8 cellular contexts compared by ENCODE assay signal in genomic region chr1:145155873-145156272, GRCh38.
DNase-seq lines count a peak whose midpoint lies in the region; ATAC-seq and TF ChIP-seq lines count a peak whose summit lies in the region.
"Not testable (repeated sequence)": the region's sequence is repeated elsewhere in the genome, so short reads cannot be mapped to it uniquely, and the experiment has no call there.

No MANE protein-coding gene starts in this region.

- intact Hi-C loops in right lobe of liver (cut with DNase I); aorta (cut with DNase I): not testable (repeated sequence)

- H3K9me3 Mint-ChIP-seq in osteocyte (ENCODE audit: unreplicated experiment): not testable (repeated sequence)

- H3K27me3 ChIP-seq in iPS DF 6.9 (ENCODE audit: control insufficient read depth, insufficient read depth, low read length); right lobe of liver; aorta (ENCODE audit: control insufficient read depth in 1 of 2, insufficient read depth in 2 of 2, low read length in 1 of 2): not testable (repeated sequence)

- not testable (repeated sequence) for H3K27me3 Mint-ChIP-seq in osteocyte (ENCODE audit: unreplicated experiment)

- not testable (repeated sequence) for H3K9me3 ChIP-seq in iPS DF 6.9 (ENCODE audit: control insufficient read depth, insufficient read depth, low read length); right lobe of liver; aorta (ENCODE audit: control insufficient read depth, low read length)

- H3K4me3 Mint-ChIP-seq in osteocyte (ENCODE audit: unreplicated experiment): not testable (repeated sequence)

- H3K4me1 ChIP-seq in iPS DF 6.9 (ENCODE audit: control insufficient read depth, insufficient read depth, low read length); right lobe of liver; aorta (ENCODE audit: control insufficient read depth in 1 of 2, insufficient read depth in 2 of 2, low read length in 2 of 2): not testable (repeated sequence)

- ATAC-seq in SK-N-SH treated with all-trans-retinoic acid at 6 μM for 48 hours (0 out of 3 replicates have a peak, but pooled peaks have one; percentile 1), right lobe of liver (peak in 2 of 4 donors; percentile 27 to 37), aorta (ENCODE audit: low FRiP score) (peak; percentile 57)

- not testable (repeated sequence) for TF ChIP-seq POLR2A in right lobe of liver (IDR thresholded peaks at IDR 0.05)

- not testable (repeated sequence) for H3K27ac ChIP-seq in iPS DF 6.9 (ENCODE audit: low read length); right lobe of liver; aorta (ENCODE audit: low read depth in 1 of 2, low read length in 2 of 2)

- peak overlapping the region; percentile 53; the same call in 1 of the 2 replicates for H3K4me3 ChIP-seq in iPS DF 6.9 (ENCODE audit: low read length)
- not testable (repeated sequence) for H3K4me3 ChIP-seq in right lobe of liver; aorta (ENCODE audit: low read length in 2 of 2)

- H3K36me3 ChIP-seq in iPS DF 6.9 (ENCODE audit: control insufficient read depth, insufficient read depth, low read length); right lobe of liver; aorta (ENCODE audit: control insufficient read depth in 1 of 2, insufficient read depth in 2 of 2, low read length in 1 of 2): not testable (repeated sequence)

- H3K27ac Mint-ChIP-seq in osteocyte (ENCODE audit: unreplicated experiment): not testable (repeated sequence)

- DNase-seq in G401 (ENCODE audit: low spot score) (peak; percentile 2), NCI-H226 (peak; percentile 0), ecto neural progenitor cell (ENCODE audit: low spot score) (peak; percentile 38), right lobe of liver (peak in 2 of 3 donors; percentile 1 to 24), osteocyte (ENCODE audit: extremely low spot score, unreplicated experiment) (peak; percentile 4)
- not testable (repeated sequence) for DNase-seq in iPS DF 6.9 (ENCODE audit: low read depth, low spot score); aorta

- not testable (repeated sequence) for H3K4me1 Mint-ChIP-seq in osteocyte (ENCODE audit: unreplicated experiment)

- not testable (repeated sequence) for H3K36me3 Mint-ChIP-seq in osteocyte (ENCODE audit: unreplicated experiment)

- in situ Hi-C loops in G401 (cut with HindIII; ENCODE audit: low sequenced_read_pairs): not testable (repeated sequence)

- WGBS in iPS DF 6.9 (ENCODE audit: insufficient coverage, insufficient read length): no CpG with 5 or more reads among the region's 5 CpGs
- 14% methylated on average over 1 of the region's 5 CpGs for WGBS in right lobe of liver (ENCODE audit: insufficient coverage, low coverage, low lambda C conversion rate, missing lambda C conversion rate)
- 38 to 58% methylated on average over 5 of the region's 5 CpGs for WGBS in aorta, 2 donors

- TF ChIP-seq CTCF in right lobe of liver (IDR thresholded peaks at IDR 0.05); osteocyte (IDR thresholded peaks at IDR 0.05): not testable (repeated sequence)
